Comparison of ENCODE assay signal across 8 cellular contexts in the genomic region with DNA sequence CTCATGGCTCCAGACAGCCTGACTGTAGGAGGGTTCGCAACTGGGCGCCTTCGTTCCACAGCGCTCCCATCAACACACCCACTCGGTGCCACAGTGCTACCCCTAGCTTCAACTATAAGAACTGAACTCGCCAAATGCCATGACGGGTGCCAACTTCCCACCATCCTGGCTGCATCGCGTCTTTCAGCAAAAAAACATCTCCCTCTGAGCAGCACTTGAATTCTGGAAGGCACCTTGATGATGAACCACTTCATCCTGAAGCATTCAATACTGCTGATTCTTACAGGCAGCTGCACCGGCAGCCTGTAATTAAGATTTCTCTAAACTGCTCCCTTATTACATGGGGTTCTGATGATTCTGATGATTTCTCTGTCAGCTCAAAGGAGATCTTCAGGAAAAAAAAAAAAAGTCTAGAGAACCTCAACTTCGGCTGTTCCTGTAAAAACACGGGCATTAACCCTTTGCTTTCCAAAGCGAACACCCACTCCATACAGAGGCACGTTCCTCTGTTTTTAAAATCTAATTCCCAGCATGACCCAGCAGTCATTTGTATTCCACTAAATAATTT. TPM values are rescaled to one million over a fixed set of nuclear protein-coding genes. Genes with fewer than 3 reads are reported as not detected.
DNase-seq lines count a peak whose midpoint lies in the region; ATAC-seq and TF ChIP-seq lines count a peak whose summit lies in the region.

No MANE protein-coding gene starts in this region.

- H3K27me3 ChIP-seq in BJ (ENCODE audit: control insufficient read depth, insufficient read depth, low read length) (no peaks in the 10 kb centered on the region), H9 (ENCODE audit: insufficient read depth, low read length) (no peaks in the 10 kb centered on the region; the same call in 1 of the 2 replicates), ovary (no peaks in the 10 kb centered on the region)

- H3K27ac Mint-ChIP-seq in H9, result no peak overlapping the region

- H3K27me3 Mint-ChIP-seq in H9 (ENCODE audit: low read depth), result peaks cover 23% of the 10 kb centered on the region

- H2BK15ac ChIP-seq in H9 (ENCODE audit: low read depth, low read length), result no peak overlapping the region

- TF ChIP-seq CTCF in BJ (IDR thresholded peaks at IDR 0.05; ENCODE audit: insufficient read depth, low read depth, low read length), result peak; percentile 66
- TF ChIP-seq CTCF in H9 (conservative IDR thresholded peaks at IDR 0.05), result no peak
- peak in 2 of 3 donors; percentile 16 to 20 for TF ChIP-seq CTCF in ovary (IDR thresholded peaks at IDR 0.05)

- CTCF ChIA-PET in BJ (lab: Yijun Ruan, JAX), result interaction anchor here (0.9 to 1.9 kb wide), 7 partner anchors 9 to 111 kb away, joined by 3 to 12 read pairs (median 4); no protein-coding TSS in a partner anchor

- H3K23ac ChIP-seq in H9 (ENCODE audit: insufficient read length, low read depth, low read length), result no peak overlapping the region

- H2AFZ ChIP-seq in H9 (ENCODE audit: low read length), result no peak overlapping the region

- H2AK5ac ChIP-seq in H9 (ENCODE audit: insufficient read length, low read length), result no peak overlapping the region

- no peak overlapping the region for H4K8ac ChIP-seq in H9 (replicated peaks; ENCODE audit: insufficient read length, low read depth, low read length)

- H3K36me3 ChIP-seq in BJ (ENCODE audit: control insufficient read depth, insufficient read depth, low read length) (peaks cover 2% of the 10 kb centered on the region; the same call in 1 of the 2 replicates), ovary (no peaks in the 10 kb centered on the region)

- H3K9me3 ChIP-seq in H9 (ENCODE audit: control insufficient read depth, low read depth, low read length) (no peaks in the 10 kb centered on the region), ovary (no peaks in the 10 kb centered on the region)

- H2BK5ac ChIP-seq in H9 (ENCODE audit: insufficient read length, low read length), result no peak overlapping the region

- H2BK12ac ChIP-seq in H9 (ENCODE audit: insufficient read length, low read depth, low read length), result no peak overlapping the region

- H2BK120ac ChIP-seq in H9 (ENCODE audit: low read depth, low read length, poor library complexity, severe bottlenecking), result no peak overlapping the region

- ATAC-seq in left cardiac atrium (peak; percentile 65 to 76), HG02884 (IDR thresholded peaks at IDR 0.05; ENCODE audit: unreplicated experiment) (no peak)

- no peak overlapping the region for H3K18ac ChIP-seq in H9 (ENCODE audit: insufficient read length, low read depth, low read length)

- H4K20me1 ChIP-seq in H9 (ENCODE audit: control insufficient read depth, insufficient read depth, insufficient read length), result peaks cover 3% of the 10 kb centered on the region

- no peak overlapping the region for H2BK20ac ChIP-seq in H9 (ENCODE audit: low read depth, low read length, poor library complexity, severe bottlenecking)

- peak overlapping the region; percentile 56 for H3K9ac ChIP-seq in H9 (ENCODE audit: extremely low read depth, insufficient read length, low read length)

- peaks cover 5% of the 10 kb centered on the region; the same call in 1 of the 2 replicates for H3K79me2 ChIP-seq in H9 (ENCODE audit: insufficient read depth, low read length)

- peaks cover 6% of the 10 kb centered on the region; the same call in 1 of the 2 replicates for H3K4me1 ChIP-seq in H9 (ENCODE audit: insufficient read depth, low read length)
- H3K4me1 ChIP-seq in ovary (ENCODE audit: insufficient read depth), result peaks cover 10% of the 10 kb centered on the region

- DNase-seq in BJ (ENCODE audit: low read depth) (no peak), H9 (peak; percentile 41), RPMI8226 (peak; percentile 53), amniotic epithelial cell (ENCODE audit: low read depth) (peak; percentile 39), left cardiac atrium (peak; percentile 63), ovary (peak; percentile 21 to 52 (median 44)), GF-D8 (lab: John Stamatoyannopoulos, UW) (no peak)

- H3K36me3 Mint-ChIP-seq in H9 (ENCODE audit: insufficient read depth in 1 of 3, low read depth in 3 of 3), result no peaks in the 10 kb centered on the region

- no peak overlapping the region for H4K91ac ChIP-seq in H9 (ENCODE audit: insufficient read length, low read depth, low read length)

- no peaks in the 10 kb centered on the region for H3K79me1 ChIP-seq in H9 (ENCODE audit: insufficient read depth, low read depth, low read length, poor library complexity, severe bottlenecking)

- H3T11ph ChIP-seq in H9 (ENCODE audit: low read length), result no peak overlapping the region

- no peak overlapping the region for H3K56ac ChIP-seq in H9 (ENCODE audit: insufficient read length, low read depth, low read length)

- no peaks in the 10 kb centered on the region for H3K9me3 Mint-ChIP-seq in H9

- peaks cover 31 to 32% of the 10 kb centered on the region in 2 experiments for H3K4me1 Mint-ChIP-seq in H9

- H3K23me2 ChIP-seq in H9 (ENCODE audit: insufficient read length, low read depth, low read length, poor library complexity, severe bottlenecking), result peaks cover 15% of the 10 kb centered on the region

- TF ChIP-seq EP300 in ovary (IDR thresholded peaks at IDR 0.05), result no peak

- intact Hi-C loops in left cardiac atrium (cut with DNase I), result loop anchor here in 1 of 2 donors (5.0 to 10.0 kb wide), 2 partner anchors 54 to 109 kb away; no protein-coding TSS in a partner anchor
- intact Hi-C loops in ovary (cut with DNase I), result no loop called here

- H3K14ac ChIP-seq in H9 (ENCODE audit: insufficient read depth, low read length), result no peak overlapping the region

- peak overlapping the region; percentile 83 to 94 for H3K4me3 Mint-ChIP-seq in H9

- POLR2A ChIA-PET in BJ (lab: Charles Lee), result interaction anchor here (0.7 to 2.1 kb wide), 2 partner anchors 11 to 43 kb away, joined by 9 to 13 read pairs; no protein-coding TSS in a partner anchor

- no peak overlapping the region for H3K27ac ChIP-seq in H9 (ENCODE audit: insufficient read length, low read depth, low read length)
- H3K27ac ChIP-seq in ovary, result peak overlapping the region in 1 of 2 donors; percentile 3

- H3K4me3 ChIP-seq in BJ (ENCODE audit: low read depth, low read length) (peak overlapping the region; percentile 95), ovary (peak overlapping the region; percentile 56)

- no peak overlapping the region for H3K4ac ChIP-seq in H9 (ENCODE audit: low read depth, low read length)

- H3K4me2 ChIP-seq in H9 (ENCODE audit: insufficient read depth, insufficient read length, low read length), result peak overlapping the region; percentile 100

- TF ChIP-seq POLR2A in ovary (IDR thresholded peaks at IDR 0.05), result no peak

- no CpG with 5 or more reads among the region's 14 CpGs for WGBS in H9 (ENCODE audit: extremely low coverage, insufficient read length, low lambda C conversion rate)
- WGBS in ovary, 3 donors, result 1 to 3% (median 2%) methylated on average over 14 of the region's 14 CpGs

- no peak overlapping the region for H4K5ac ChIP-seq in H9 (ENCODE audit: insufficient read length, low read depth, low read length)

RNA-seq across cellular contexts. Expression of gene CYTH3, which starts 1.2 kb away (rescaled TPM):
- polyA plus RNA-seq in BJ (2011; rRNA removed), result 40.6 and 45.5 TPM in 2 replicates
- 25.6 and 28.8 TPM in 2 replicates for polyA minus RNA-seq in BJ (2011; rRNA and poly(A)+ RNA removed)
- 9.6 and 12.3 TPM in 2 replicates for total RNA-seq in H9 (2021)
- 10 to 100 TPM; 26.4 to 30.2 TPM for total RNA-seq in left cardiac atrium
- total RNA-seq in ovary, result 10 to 100 TPM; 14.8 to 29.6 (median 18.7) TPM
- polyA plus RNA-seq in ovary, result 10 to 100 TPM; 18.9 to 21.6 TPM

Comparison
In these comparisons a context has a peak if more than half of its experiments do, and no peak if none do; other contexts are left out.
1. DNase-seq: peak in H9 (single experiment), RPMI8226 (single experiment), amniotic epithelial cell (single experiment), left cardiac atrium (single experiment) and ovary (5 of 5); none in BJ (single experiment) and GF-D8 (single experiment).